1 cellular context compared by ENCODE assay signal in the genomic region with DNA sequence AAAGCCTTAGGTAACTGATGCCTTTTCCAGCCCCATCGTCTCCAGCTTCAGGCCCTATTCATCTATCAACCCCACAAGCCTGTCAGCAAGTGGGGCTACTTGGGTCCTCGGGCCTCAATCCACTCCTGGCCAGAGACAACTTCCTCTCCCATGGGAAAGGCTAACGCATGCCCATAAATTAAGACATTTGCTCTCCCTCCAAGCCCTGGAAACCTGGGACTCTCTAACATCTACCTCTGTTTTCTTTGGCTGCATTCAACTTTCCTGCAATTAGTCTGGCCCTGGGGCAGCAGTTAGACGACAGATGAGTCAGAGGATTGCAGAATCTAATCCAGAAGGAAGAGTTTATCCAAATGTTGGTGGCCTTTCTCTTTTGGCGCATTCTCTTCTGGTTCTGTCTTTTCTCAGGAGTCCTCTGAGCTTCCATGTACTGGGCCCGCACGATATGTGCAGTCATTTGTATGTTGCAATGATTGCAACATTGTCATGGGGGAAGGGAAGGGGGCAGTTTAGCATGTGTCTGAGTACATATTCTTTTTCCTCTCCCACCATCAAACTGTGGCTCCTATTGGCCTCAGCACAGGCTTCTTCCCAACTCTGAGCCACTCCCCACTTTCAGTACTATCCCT.
TF ChIP-seq lines count a peak whose summit lies in the region.

No MANE protein-coding gene starts in this region.

TF ChIP-seq in HEK293, 187 proteins besides CTCF, POLR2A, EP300 and RAD21 (continued from another document and continues in another):
- TF ChIP-seq ZNF660 (tag by site-specific recombination; IDR thresholded peaks at IDR 0.05) (peak; percentile 89), ZNF843 (tag by site-specific recombination; IDR thresholded peaks at IDR 0.05) (peak; percentile 88), ZNF426 (tag by site-specific recombination; IDR thresholded peaks at IDR 0.05) (no peak), ZNF239 (tag by site-specific recombination; IDR thresholded peaks at IDR 0.05) (no peak), ZNF600 (tag by site-specific recombination; IDR thresholded peaks at IDR 0.05) (peak; percentile 40; the same call in 1 of the 2 replicates), ZNF416 (tag by site-specific recombination; IDR thresholded peaks at IDR 0.05) (no peak), ZNF629 (tag by site-specific recombination; IDR thresholded peaks at IDR 0.05) (peak; percentile 92), ZNF623 (tag by site-specific recombination; IDR thresholded peaks at IDR 0.05) (no peak), ZNF560 (tag by site-specific recombination; IDR thresholded peaks at IDR 0.05; ENCODE audit: borderline replicate concordance) (no peak), ZFP37 (tag by site-specific recombination; IDR thresholded peaks at IDR 0.05) (no peak), ZNF791 (tag by site-specific recombination; IDR thresholded peaks at IDR 0.05) (no peak), ZBTB8A (tag by site-specific recombination; IDR thresholded peaks at IDR 0.05) (peak; percentile 56), GLI4 (tag by site-specific recombination; IDR thresholded peaks at IDR 0.05) (no peak), SP7 (tag by site-specific recombination; IDR thresholded peaks at IDR 0.05) (peak; percentile 87), SP2 (tag by site-specific recombination; IDR thresholded peaks at IDR 0.05) (no peak; the same call in 1 of the 2 replicates), ZBTB1 (tag by site-specific recombination; IDR thresholded peaks at IDR 0.05) (no peak), ZEB2 (tag by site-specific recombination; IDR thresholded peaks at IDR 0.05) (peak; percentile 94), ZNF654 (tag by site-specific recombination; IDR thresholded peaks at IDR 0.05; ENCODE audit: low read depth) (no peak), GLI2 (tag by site-specific recombination; IDR thresholded peaks at IDR 0.05; ENCODE audit: borderline replicate concordance, low read depth) (peak; percentile 59; the same call in 1 of the 2 replicates), ZNF776 (tag by site-specific recombination; IDR thresholded peaks at IDR 0.05; ENCODE audit: borderline replicate concordance) (no peak), ZSCAN16 (tag by site-specific recombination; IDR thresholded peaks at IDR 0.05) (no peak), ZNF664 (tag by site-specific recombination; IDR thresholded peaks at IDR 0.05) (no peak), ZXDB (tag by site-specific recombination; IDR thresholded peaks at IDR 0.05) (peak; percentile 85), ZNF324 (tag by site-specific recombination; IDR thresholded peaks at IDR 0.05) (peak; percentile 85), ZNF274 (IDR thresholded peaks at IDR 0.05; ENCODE audit: low read length) (no peak), ZNF274 (tag by site-specific recombination; IDR thresholded peaks at IDR 0.05; ENCODE audit: borderline replicate concordance) (no peak), ZNF248 (tag by site-specific recombination; IDR thresholded peaks at IDR 0.05) (no peak), ZNF529 (tag by site-specific recombination; IDR thresholded peaks at IDR 0.05; ENCODE audit: insufficient replicate concordance) (no peak), SCRT1 (tag by site-specific recombination; IDR thresholded peaks at IDR 0.05; ENCODE audit: borderline replicate concordance) (no peak), RBAK (tag by site-specific recombination; IDR thresholded peaks at IDR 0.05) (no peak), ZNF585B (tag by site-specific recombination; IDR thresholded peaks at IDR 0.05) (no peak), ZNF341 (tag by site-specific recombination; IDR thresholded peaks at IDR 0.05; ENCODE audit: low read depth) (no peak), ZNF223 (tag by site-specific recombination; IDR thresholded peaks at IDR 0.05) (no peak), SP3 (tag by site-specific recombination; IDR thresholded peaks at IDR 0.05) (no peak), MZF1 (tag by site-specific recombination; IDR thresholded peaks at IDR 0.05; ENCODE audit: borderline replicate concordance) (no peak), ZNF24 (tag by site-specific recombination; IDR thresholded peaks at IDR 0.05) (peak; percentile 92), EGR2 (tag by site-specific recombination; IDR thresholded peaks at IDR 0.05; ENCODE audit: low read depth) (no peak), GLIS2 (tag by site-specific recombination; IDR thresholded peaks at IDR 0.05) (no peak), BCL11A (tag by site-specific recombination; IDR thresholded peaks at IDR 0.05; ENCODE audit: low read depth) (0 out of 2 replicates have a peak, but pooled peaks have one; percentile 15), ZNF701 (tag by site-specific recombination; IDR thresholded peaks at IDR 0.05) (no peak), ZNF596 (tag by site-specific recombination; IDR thresholded peaks at IDR 0.05) (no peak), ZNF2 (tag by site-specific recombination; IDR thresholded peaks at IDR 0.05) (no peak; the same call in 1 of the 2 replicates)
- TF ChIP-seq, protein P1, sequence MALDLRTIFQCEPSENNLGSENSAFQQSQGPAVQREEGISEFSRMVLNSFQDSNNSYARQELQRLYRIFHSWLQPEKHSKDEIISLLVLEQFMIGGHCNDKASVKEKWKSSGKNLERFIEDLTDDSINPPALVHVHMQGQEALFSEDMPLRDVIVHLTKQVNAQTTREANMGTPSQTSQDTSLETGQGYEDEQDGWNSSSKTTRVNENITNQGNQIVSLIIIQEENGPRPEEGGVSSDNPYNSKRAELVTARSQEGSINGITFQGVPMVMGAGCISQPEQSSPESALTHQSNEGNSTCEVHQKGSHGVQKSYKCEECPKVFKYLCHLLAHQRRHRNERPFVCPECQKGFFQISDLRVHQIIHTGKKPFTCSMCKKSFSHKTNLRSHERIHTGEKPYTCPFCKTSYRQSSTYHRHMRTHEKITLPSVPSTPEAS (tag by site-specific recombination; IDR thresholded peaks at IDR 0.05), result no peak
- TF ChIP-seq, protein P2, sequence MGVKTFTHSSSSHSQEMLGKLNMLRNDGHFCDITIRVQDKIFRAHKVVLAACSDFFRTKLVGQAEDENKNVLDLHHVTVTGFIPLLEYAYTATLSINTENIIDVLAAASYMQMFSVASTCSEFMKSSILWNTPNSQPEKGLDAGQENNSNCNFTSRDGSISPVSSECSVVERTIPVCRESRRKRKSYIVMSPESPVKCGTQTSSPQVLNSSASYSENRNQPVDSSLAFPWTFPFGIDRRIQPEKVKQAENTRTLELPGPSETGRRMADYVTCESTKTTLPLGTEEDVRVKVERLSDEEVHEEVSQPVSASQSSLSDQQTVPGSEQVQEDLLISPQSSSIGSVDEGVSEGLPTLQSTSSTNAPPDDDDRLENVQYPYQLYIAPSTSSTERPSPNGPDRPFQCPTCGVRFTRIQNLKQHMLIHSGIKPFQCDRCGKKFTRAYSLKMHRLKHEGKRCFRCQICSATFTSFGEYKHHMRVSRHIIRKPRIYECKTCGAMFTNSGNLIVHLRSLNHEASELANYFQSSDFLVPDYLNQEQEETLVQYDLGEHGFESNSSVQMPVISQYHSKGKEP (tag by site-specific recombination; IDR thresholded peaks at IDR 0.05), result peak; percentile 93
- TF ChIP-seq, protein P3, sequence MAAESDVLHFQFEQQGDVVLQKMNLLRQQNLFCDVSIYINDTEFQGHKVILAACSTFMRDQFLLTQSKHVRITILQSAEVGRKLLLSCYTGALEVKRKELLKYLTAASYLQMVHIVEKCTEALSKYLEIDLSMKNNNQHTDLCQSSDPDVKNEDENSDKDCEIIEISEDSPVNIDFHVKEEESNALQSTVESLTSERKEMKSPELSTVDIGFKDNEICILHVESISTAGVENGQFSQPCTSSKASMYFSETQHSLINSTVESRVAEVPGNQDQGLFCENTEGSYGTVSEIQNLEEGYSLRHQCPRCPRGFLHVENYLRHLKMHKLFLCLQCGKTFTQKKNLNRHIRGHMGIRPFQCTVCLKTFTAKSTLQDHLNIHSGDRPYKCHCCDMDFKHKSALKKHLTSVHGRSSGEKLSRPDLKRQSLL (tag by site-specific recombination; IDR thresholded peaks at IDR 0.05), result 0 out of 2 replicates have a peak, but pooled peaks have one; percentile 60
- TF ChIP-seq, protein P4, sequence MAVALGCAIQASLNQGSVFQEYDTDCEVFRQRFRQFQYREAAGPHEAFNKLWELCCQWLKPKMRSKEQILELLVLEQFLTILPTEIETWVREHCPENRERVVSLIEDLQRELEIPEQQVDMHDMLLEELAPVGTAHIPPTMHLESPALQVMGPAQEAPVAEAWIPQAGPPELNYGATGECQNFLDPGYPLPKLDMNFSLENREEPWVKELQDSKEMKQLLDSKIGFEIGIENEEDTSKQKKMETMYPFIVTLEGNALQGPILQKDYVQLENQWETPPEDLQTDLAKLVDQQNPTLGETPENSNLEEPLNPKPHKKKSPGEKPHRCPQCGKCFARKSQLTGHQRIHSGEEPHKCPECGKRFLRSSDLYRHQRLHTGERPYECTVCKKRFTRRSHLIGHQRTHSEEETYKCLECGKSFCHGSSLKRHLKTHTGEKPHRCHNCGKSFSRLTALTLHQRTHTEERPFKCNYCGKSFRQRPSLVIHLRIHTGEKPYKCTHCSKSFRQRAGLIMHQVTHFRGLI (tag by site-specific recombination; IDR thresholded peaks at IDR 0.05), result peak; percentile 45; the same call in 1 of the 2 replicates
- TF ChIP-seq, protein P5, sequence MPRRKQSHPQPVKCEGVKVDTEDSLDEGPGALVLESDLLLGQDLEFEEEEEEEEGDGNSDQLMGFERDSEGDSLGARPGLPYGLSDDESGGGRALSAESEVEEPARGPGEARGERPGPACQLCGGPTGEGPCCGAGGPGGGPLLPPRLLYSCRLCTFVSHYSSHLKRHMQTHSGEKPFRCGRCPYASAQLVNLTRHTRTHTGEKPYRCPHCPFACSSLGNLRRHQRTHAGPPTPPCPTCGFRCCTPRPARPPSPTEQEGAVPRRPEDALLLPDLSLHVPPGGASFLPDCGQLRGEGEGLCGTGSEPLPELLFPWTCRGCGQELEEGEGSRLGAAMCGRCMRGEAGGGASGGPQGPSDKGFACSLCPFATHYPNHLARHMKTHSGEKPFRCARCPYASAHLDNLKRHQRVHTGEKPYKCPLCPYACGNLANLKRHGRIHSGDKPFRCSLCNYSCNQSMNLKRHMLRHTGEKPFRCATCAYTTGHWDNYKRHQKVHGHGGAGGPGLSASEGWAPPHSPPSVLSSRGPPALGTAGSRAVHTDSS (tag by site-specific recombination; IDR thresholded peaks at IDR 0.05), result peak; percentile 14; the same call in 1 of the 2 replicates
- TF ChIP-seq, protein P6, sequence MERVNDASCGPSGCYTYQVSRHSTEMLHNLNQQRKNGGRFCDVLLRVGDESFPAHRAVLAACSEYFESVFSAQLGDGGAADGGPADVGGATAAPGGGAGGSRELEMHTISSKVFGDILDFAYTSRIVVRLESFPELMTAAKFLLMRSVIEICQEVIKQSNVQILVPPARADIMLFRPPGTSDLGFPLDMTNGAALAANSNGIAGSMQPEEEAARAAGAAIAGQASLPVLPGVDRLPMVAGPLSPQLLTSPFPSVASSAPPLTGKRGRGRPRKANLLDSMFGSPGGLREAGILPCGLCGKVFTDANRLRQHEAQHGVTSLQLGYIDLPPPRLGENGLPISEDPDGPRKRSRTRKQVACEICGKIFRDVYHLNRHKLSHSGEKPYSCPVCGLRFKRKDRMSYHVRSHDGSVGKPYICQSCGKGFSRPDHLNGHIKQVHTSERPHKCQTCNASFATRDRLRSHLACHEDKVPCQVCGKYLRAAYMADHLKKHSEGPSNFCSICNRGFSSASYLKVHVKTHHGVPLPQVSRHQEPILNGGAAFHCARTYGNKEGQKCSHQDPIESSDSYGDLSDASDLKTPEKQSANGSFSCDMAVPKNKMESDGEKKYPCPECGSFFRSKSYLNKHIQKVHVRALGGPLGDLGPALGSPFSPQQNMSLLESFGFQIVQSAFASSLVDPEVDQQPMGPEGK (tag by site-specific recombination; IDR thresholded peaks at IDR 0.05), result peak; percentile 85
- TF ChIP-seq, protein P7, sequence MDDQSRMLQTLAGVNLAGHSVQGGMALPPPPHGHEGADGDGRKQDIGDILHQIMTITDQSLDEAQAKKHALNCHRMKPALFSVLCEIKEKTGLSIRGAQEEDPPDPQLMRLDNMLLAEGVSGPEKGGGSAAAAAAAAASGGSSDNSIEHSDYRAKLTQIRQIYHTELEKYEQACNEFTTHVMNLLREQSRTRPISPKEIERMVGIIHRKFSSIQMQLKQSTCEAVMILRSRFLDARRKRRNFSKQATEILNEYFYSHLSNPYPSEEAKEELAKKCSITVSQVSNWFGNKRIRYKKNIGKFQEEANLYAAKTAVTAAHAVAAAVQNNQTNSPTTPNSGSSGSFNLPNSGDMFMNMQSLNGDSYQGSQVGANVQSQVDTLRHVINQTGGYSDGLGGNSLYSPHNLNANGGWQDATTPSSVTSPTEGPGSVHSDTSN (CRISPR knock-in tag; IDR thresholded peaks at IDR 0.05), result no peak
- TF ChIP-seq, protein P8, sequence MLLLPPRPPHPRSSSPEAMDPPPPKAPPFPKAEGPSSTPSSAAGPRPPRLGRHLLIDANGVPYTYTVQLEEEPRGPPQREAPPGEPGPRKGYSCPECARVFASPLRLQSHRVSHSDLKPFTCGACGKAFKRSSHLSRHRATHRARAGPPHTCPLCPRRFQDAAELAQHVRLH (tag by site-specific recombination; IDR thresholded peaks at IDR 0.05), result peak; percentile 28; the same call in 1 of the 2 replicates
- TF ChIP-seq, protein P9, sequence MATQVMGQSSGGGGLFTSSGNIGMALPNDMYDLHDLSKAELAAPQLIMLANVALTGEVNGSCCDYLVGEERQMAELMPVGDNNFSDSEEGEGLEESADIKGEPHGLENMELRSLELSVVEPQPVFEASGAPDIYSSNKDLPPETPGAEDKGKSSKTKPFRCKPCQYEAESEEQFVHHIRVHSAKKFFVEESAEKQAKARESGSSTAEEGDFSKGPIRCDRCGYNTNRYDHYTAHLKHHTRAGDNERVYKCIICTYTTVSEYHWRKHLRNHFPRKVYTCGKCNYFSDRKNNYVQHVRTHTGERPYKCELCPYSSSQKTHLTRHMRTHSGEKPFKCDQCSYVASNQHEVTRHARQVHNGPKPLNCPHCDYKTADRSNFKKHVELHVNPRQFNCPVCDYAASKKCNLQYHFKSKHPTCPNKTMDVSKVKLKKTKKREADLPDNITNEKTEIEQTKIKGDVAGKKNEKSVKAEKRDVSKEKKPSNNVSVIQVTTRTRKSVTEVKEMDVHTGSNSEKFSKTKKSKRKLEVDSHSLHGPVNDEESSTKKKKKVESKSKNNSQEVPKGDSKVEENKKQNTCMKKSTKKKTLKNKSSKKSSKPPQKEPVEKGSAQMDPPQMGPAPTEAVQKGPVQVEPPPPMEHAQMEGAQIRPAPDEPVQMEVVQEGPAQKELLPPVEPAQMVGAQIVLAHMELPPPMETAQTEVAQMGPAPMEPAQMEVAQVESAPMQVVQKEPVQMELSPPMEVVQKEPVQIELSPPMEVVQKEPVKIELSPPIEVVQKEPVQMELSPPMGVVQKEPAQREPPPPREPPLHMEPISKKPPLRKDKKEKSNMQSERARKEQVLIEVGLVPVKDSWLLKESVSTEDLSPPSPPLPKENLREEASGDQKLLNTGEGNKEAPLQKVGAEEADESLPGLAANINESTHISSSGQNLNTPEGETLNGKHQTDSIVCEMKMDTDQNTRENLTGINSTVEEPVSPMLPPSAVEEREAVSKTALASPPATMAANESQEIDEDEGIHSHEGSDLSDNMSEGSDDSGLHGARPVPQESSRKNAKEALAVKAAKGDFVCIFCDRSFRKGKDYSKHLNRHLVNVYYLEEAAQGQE (tag by site-specific recombination; IDR thresholded peaks at IDR 0.05), result peak; percentile 29; the same call in 1 of the 2 replicates
- TF ChIP-seq, protein P10, sequence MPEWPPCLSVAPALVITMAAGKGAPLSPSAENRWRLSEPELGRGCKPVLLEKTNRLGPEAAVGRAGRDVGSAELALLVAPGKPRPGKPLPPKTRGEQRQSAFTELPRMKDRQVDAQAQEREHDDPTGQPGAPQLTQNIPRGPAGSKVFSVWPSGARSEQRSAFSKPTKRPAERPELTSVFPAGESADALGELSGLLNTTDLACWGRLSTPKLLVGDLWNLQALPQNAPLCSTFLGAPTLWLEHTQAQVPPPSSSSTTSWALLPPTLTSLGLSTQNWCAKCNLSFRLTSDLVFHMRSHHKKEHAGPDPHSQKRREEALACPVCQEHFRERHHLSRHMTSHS (tag by site-specific recombination; IDR thresholded peaks at IDR 0.05), result peak; percentile 67; the same call in 1 of the 2 replicates
